In genomic region chr3:37591130-37591865, GRCh38 we compare ENCODE assay signal across 15 cellular contexts.
DNase-seq lines count a peak whose midpoint lies in the region; ATAC-seq and TF ChIP-seq lines count a peak whose summit lies in the region.
"Had no signal": no experiment of that assay in that cellular context is flagged by ENCODE, and none has a peak within 500 bp of the region (broad histone marks: within the 10 kb centered on the region; RNA-seq: fewer than 3 reads in every experiment).

No MANE protein-coding gene starts in this region.

- peaks cover 13 to 14% of the 10 kb centered on the region in 2 donors for H3K4me1 ChIP-seq in esophagus (ENCODE audit: control insufficient read depth in 2 of 2, insufficient read depth in 2 of 2, low read length in 1 of 2)
- peaks cover 35% of the 10 kb centered on the region for H3K4me1 ChIP-seq in suprapubic skin

- 42 to 56% methylated on average over 4 of the region's 4 CpGs for WGBS in esophagus, 2 donors
- 45% methylated on average over 4 of the region's 4 CpGs for whole genome bisulfite sequencing in suprapubic skin

- no peak for TF ChIP-seq POLR2A in suprapubic skin (IDR thresholded peaks at IDR 0.05)

- no peaks in the 10 kb centered on the region for H3K27me3 ChIP-seq in MG63
- H3K27me3 ChIP-seq in esophagus (ENCODE audit: control insufficient read depth in 1 of 2, insufficient read depth in 2 of 2, low read length in 2 of 2) = no peaks in the 10 kb centered on the region
- no peaks in the 10 kb centered on the region for H3K27me3 ChIP-seq in suprapubic skin

- no peak for TF ChIP-seq CTCF in suprapubic skin (IDR thresholded peaks at IDR 0.05)

- no peak for TF ChIP-seq EP300 in suprapubic skin (IDR thresholded peaks at IDR 0.05)

- peak; percentile 23 for DNase-seq in MG63
- peak; percentile 3 for DNase-seq in medulla oblongata (ENCODE audit: extremely low spot score)
- no peak for DNase-seq in suprapubic skin (ENCODE audit: low spot score in 2 of 2)
- no peak for DNase-seq in SHP77 (lab: John Stamatoyannopoulos, UW)
- DNase-seq in NK-92 treated with Interleukin-12 subunit alpha and Interleukin-12 subunit beta, amount 100 ng/mL, for 24 hours (lab: John Stamatoyannopoulos, UW) = no peak
- DNase-seq in NCI-H748 (lab: John Stamatoyannopoulos, UW; ENCODE audit: unreplicated experiment) = no peak
- DNase-seq: activated CD4-positive, alpha-beta T cell treated with anti-CD3 and anti-CD28 coated beads, Interleukin-2, amount 50 U/mL, for 48 hours; activated naive CD8-positive, alpha-beta T cell treated with anti-CD3 and anti-CD28 coated beads for 36 hours; activated T-cell treated with anti-CD3 and anti-CD28 coated beads, Interleukin-2, amount 50 U/mL, for 4 hours; CD8-positive, alpha-beta memory T cell; naive B cell; NCI-H1417 had no signal

- H3K27ac ChIP-seq in esophagus (ENCODE audit: low read depth in 2 of 2, low read length in 1 of 2) (peak overlapping the region; percentile 77 to 87), suprapubic skin (peak overlapping the region; percentile 86)

- ATAC-seq in HG03571 (IDR thresholded peaks at IDR 0.05; ENCODE audit: unreplicated experiment) = no peak
- ATAC-seq: activated T-cell treated with anti-CD3 and anti-CD28 coated beads, Interleukin-2, amount 50 U/mL, for 4 hours; SK-N-SH treated with all-trans-retinoic acid at 6 μM for 48 hours had no signal

- H3K9me3 ChIP-seq in MG63 (no peaks in the 10 kb centered on the region), esophagus (ENCODE audit: control insufficient read depth in 2 of 2, insufficient read depth in 1 of 2, low read depth in 1 of 2, low read length in 1 of 2) (no peaks in the 10 kb centered on the region), suprapubic skin (no peaks in the 10 kb centered on the region)

- no peak overlapping the region for H3K4me3 ChIP-seq in MG63
- H3K4me3 ChIP-seq in esophagus (ENCODE audit: low read depth in 1 of 2, low read length in 2 of 2) = no peak overlapping the region
- peak overlapping the region; percentile 11 for H3K4me3 ChIP-seq in suprapubic skin

- H3K36me3 ChIP-seq in MG63 (no peaks in the 10 kb centered on the region), esophagus (ENCODE audit: control insufficient read depth in 2 of 2, insufficient read depth in 2 of 2, low read length in 1 of 2) (no peaks in the 10 kb centered on the region), suprapubic skin (no peaks in the 10 kb centered on the region)

Comparison
In these comparisons a context has a peak if more than half of its experiments do, and no peak if none do; other contexts are left out.
1. DNase-seq: peak in MG63 (single experiment) and medulla oblongata (single experiment); none in suprapubic skin (0 of 2), SHP77 (0 of 2), NK-92 treated with Interleukin-12 subunit alpha and Interleukin-12 subunit beta, amount 100 ng/mL, for 24 hours (single experiment) and NCI-H748 (single experiment).